Comparison of ENCODE assay signal across 8 cellular contexts in the genomic region with DNA sequence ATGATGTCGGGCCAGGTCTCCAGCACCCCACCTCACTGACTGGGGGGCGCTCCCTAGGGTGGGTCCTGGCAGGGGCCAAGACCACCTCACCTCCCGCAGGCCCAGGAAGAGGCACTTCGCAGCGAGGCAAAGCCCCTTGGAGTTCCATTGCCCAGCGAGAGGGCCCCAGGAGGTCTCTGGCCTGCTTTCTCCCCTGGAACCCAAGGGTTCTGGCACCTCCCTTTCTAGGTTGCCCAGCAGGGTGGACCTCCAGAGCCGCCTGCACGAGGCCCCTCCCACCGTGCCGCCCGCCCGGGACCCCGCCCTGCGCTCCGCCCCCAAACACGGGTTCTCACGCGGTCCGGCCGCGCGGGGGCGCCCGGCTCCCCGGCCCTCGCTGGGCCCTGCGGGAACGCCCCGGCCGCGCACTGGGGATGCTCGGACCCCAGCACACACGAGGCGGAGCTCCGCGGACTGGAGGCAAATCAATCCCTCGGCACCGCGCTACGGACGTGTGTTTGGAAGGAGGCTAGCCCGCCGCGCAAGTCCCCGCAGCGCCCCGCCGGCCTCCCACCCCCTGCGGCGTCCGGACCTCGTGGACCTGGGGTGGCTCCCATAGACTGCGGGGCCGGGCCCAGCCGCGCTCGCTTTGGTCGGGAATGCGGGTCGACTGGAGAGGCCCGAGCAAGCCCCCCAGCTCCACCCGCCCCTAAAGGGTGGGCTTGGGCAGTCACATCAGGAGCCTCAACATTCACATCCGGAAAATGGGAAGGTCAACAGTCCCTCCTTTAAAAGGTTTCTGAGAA.
A peak's percentile ranks its signal among the peaks of the same experiment; 100 is the strongest.
DNase-seq lines count a peak whose midpoint lies in the region; ATAC-seq and TF ChIP-seq lines count a peak whose summit lies in the region.

No MANE protein-coding gene starts in this region.

- peaks cover 14 to 20% (median 18%) of the 10 kb centered on the region in 3 donors for H3K4me1 Mint-ChIP-seq in naive B cell

- peak; percentile 84 to 89 for ATAC-seq in naive B cell (ENCODE audit: low read depth in 2 of 2)
- ATAC-seq in HG02798 (IDR thresholded peaks at IDR 0.05; ENCODE audit: poor library complexity, unreplicated experiment), result no peak
- no peak for ATAC-seq in GM21717 (IDR thresholded peaks at IDR 0.05; ENCODE audit: unreplicated experiment)

- H3K4me3 Mint-ChIP-seq in naive B cell, result peak overlapping the region in 5 of 8 donors; percentile 22 to 62 (median 59)

- TF ChIP-seq POLR2A in erythroblast (IDR thresholded peaks at IDR 0.05; ENCODE audit: low read length), result no peak

- DNase-seq in GM03348 (ENCODE audit: low spot score), result peak; percentile 92
- DNase-seq in NCI-H1694 treated with DMSO at 0.1 percent for 48 hours (lab: John Stamatoyannopoulos, UW), result peak; percentile 15
- peak; percentile 24 to 40 for DNase-seq in activated CD8-positive, alpha-beta memory T cell treated with anti-CD3 and anti-CD28 coated beads for 4 hours (ENCODE audit: low read depth in 2 of 2)
- DNase-seq in erythroblast (lab: John Stamatoyannopoulos, UW), result peak; percentile 68 to 80
- peak; percentile 68 for DNase-seq in naive B cell
- DNase-seq in stimulated activated naive CD4-positive, alpha-beta T cell treated with Interleukin-2 at 50 U/mL for 16 hours (lab: John Stamatoyannopoulos, UW), result peak; percentile 47

- H3K9me3 Mint-ChIP-seq in naive B cell, result no peaks in the 10 kb centered on the region

- no peaks in the 10 kb centered on the region for H3K36me3 Mint-ChIP-seq in naive B cell

- H3K27ac Mint-ChIP-seq in naive B cell, result no peak overlapping the region

- peaks cover 45 to 67% (median 46%) of the 10 kb centered on the region in 3 donors for H3K27me3 Mint-ChIP-seq in naive B cell

Comparison
In these comparisons a context has a peak if more than half of its experiments do, and no peak if none do; other contexts are left out.
1. DNase-seq: peak in every context shown above with its lines; median percentile 92 in GM03348; 74 in erythroblast; 68 in naive B cell; 47 in stimulated activated naive CD4-positive, alpha-beta T cell treated with Interleukin-2 at 50 U/mL for 16 hours; 32 in activated CD8-positive, alpha-beta memory T cell treated with anti-CD3 and anti-CD28 coated beads for 4 hours; 15 in NCI-H1694 treated with DMSO at 0.1 percent for 48 hours.
2. ATAC-seq: peak in naive B cell (2 of 2); none in HG02798 (single experiment) and GM21717 (single experiment).